In genomic region chr2:238235331-238235732, GRCh38 we compare ENCODE assay signal across 10 cellular contexts. TPM values are rescaled to one million over a fixed set of nuclear protein-coding genes. Genes with fewer than 3 reads are reported as not detected.
DNase-seq lines count a peak whose midpoint lies in the region; ATAC-seq and TF ChIP-seq lines count a peak whose summit lies in the region.
"Had no signal": no experiment of that assay in that cellular context is flagged by ENCODE, and none has a peak within 500 bp of the region (broad histone marks: within the 10 kb centered on the region; RNA-seq: fewer than 3 reads in every experiment).

No MANE protein-coding gene starts in this region.

- H3K27ac Mint-ChIP-seq in CD4-positive, alpha-beta T cell: no peak overlapping the region
- no peak overlapping the region for H3K27ac Mint-ChIP-seq in activated naive CD8-positive, alpha-beta T cell treated with anti-CD3 and anti-CD28 coated beads, Interleukin-2, amount 50 U/mL, for 24 hours
- no peak overlapping the region for H3K27ac Mint-ChIP-seq in mesothelial cell of epicardium

- H3K36me3 ChIP-seq in right atrium auricular region (no peaks in the 10 kb centered on the region), HAP-1 (replicated peaks) (peaks cover 4% of the 10 kb centered on the region)
- H3K36me3 ChIP-seq: SJCRH30 had no signal

- H3K4me1 ChIP-seq in right atrium auricular region: peaks cover 0 to 24% of the 10 kb centered on the region in 2 donors
- peaks cover 16% of the 10 kb centered on the region for H3K4me1 ChIP-seq in HAP-1
- H3K4me1 ChIP-seq: SJCRH30 had no signal

- no peaks in the 10 kb centered on the region for H3K9me3 Mint-ChIP-seq in CD4-positive, alpha-beta T cell
- no peaks in the 10 kb centered on the region for H3K9me3 Mint-ChIP-seq in activated naive CD8-positive, alpha-beta T cell treated with anti-CD3 and anti-CD28 coated beads, Interleukin-2, amount 50 U/mL, for 24 hours
- no peaks in the 10 kb centered on the region for H3K9me3 Mint-ChIP-seq in mesothelial cell of epicardium

- H3K4me3 ChIP-seq in HL-60 (replicated peaks; ENCODE audit: insufficient read depth, low read length) (no peak overlapping the region), right atrium auricular region (no peak overlapping the region), HAP-1 (no peak overlapping the region)
- H3K4me3 ChIP-seq: SJCRH30 had no signal

- intact Hi-C loops in CD4-positive, alpha-beta T cell (cut with DNase I, micrococcal nuclease): loop anchor here (2.0 to 10.0 kb wide), 2 partner anchors 53 to 271 kb away; partner anchors contain the start of genes PER2 (in 1 of the 2) and UBE2F (in 1 of the 2)

- H3K36me3 Mint-ChIP-seq in CD4-positive, alpha-beta T cell (ENCODE audit: low read depth): no peaks in the 10 kb centered on the region
- peaks cover 4% of the 10 kb centered on the region for H3K36me3 Mint-ChIP-seq in activated naive CD8-positive, alpha-beta T cell treated with anti-CD3 and anti-CD28 coated beads, Interleukin-2, amount 50 U/mL, for 24 hours (ENCODE audit: low read depth)
- no peaks in the 10 kb centered on the region for H3K36me3 Mint-ChIP-seq in mesothelial cell of epicardium

- CTCF ChIA-PET in CD4-positive, alpha-beta T cell (lab: Charles Lee): no interaction called here

- POLR2A ChIA-PET in CD4-positive, alpha-beta T cell (lab: Charles Lee): no interaction called here

- no peak overlapping the region for H3K27ac ChIP-seq in CD4-positive, alpha-beta T cell (ENCODE audit: low read depth, low read length)
- H3K27ac ChIP-seq in HL-60 (replicated peaks) (no peak overlapping the region), right atrium auricular region (no peak overlapping the region)
- H3K27ac ChIP-seq: SJCRH30 had no signal

- TF ChIP-seq CTCF in CD4-positive, alpha-beta T cell (IDR thresholded peaks at IDR 0.05): no peak
- TF ChIP-seq CTCF in HL-60 (IDR thresholded peaks at IDR 0.05; ENCODE audit: insufficient read depth, low read length): no peak
- no peak for TF ChIP-seq CTCF in mesothelial cell of epicardium (IDR thresholded peaks at IDR 0.05; ENCODE audit: unreplicated experiment)
- TF ChIP-seq CTCF in right atrium auricular region (IDR thresholded peaks at IDR 0.05): no peak

- peak overlapping the region; percentile 75 for H3K4me3 Mint-ChIP-seq in CD4-positive, alpha-beta T cell
- peak overlapping the region; percentile 31 for H3K4me3 Mint-ChIP-seq in activated naive CD8-positive, alpha-beta T cell treated with anti-CD3 and anti-CD28 coated beads, Interleukin-2, amount 50 U/mL, for 24 hours
- H3K4me3 Mint-ChIP-seq in mesothelial cell of epicardium: peak overlapping the region; percentile 59

- H3K27me3 ChIP-seq in CD4-positive, alpha-beta T cell (ENCODE audit: control insufficient read depth, insufficient read depth, low read length): peaks cover 13% of the 10 kb centered on the region
- H3K27me3 ChIP-seq in HL-60 (ENCODE audit: insufficient read depth, poor library complexity, severe bottlenecking) (no peaks in the 10 kb centered on the region), right atrium auricular region (peaks cover 0 to 6% of the 10 kb centered on the region in 2 donors), HAP-1 (ENCODE audit: low read depth) (no peaks in the 10 kb centered on the region)
- H3K27me3 ChIP-seq: SJCRH30 had no signal

- ATAC-seq in CD4-positive, alpha-beta T cell (ENCODE audit: poor library complexity): no peak
- no peak for ATAC-seq in activated naive CD8-positive, alpha-beta T cell treated with anti-CD3 and anti-CD28 coated beads, Interleukin-2, amount 50 U/mL, for 24 hours

- no peak for DNase-seq in CD4-positive, alpha-beta T cell
- DNase-seq in HL-60 (ENCODE audit: low read depth in 1 of 2, low spot score in 1 of 2): peak; percentile 30 to 37
- DNase-seq in activated naive CD8-positive, alpha-beta T cell treated with anti-CD3 and anti-CD28 coated beads, Interleukin-2, amount 50 U/mL, for 24 hours: no peak
- no peak for DNase-seq in mesothelial cell of epicardium (ENCODE audit: low spot score in 2 of 2, unreplicated experiment in 2 of 2)
- DNase-seq in cerebellar nuclear complex (lab: John Stamatoyannopoulos, UW): no peak
- DNase-seq in retina: no peak
- DNase-seq in right atrium auricular region (ENCODE audit: low spot score): no peak
- no peak for DNase-seq in HAP-1 (ENCODE audit: low spot score in 2 of 2)
- DNase-seq: SJCRH30; stimulated activated CD4-positive, alpha-beta T cell treated with anti-CD3 and anti-CD28 coated beads, Interleukin-2, amount 100 ng/mL, for 48 hours had no signal

- H3K4me1 Mint-ChIP-seq in CD4-positive, alpha-beta T cell (ENCODE audit: low read depth): peaks cover 20% of the 10 kb centered on the region
- peaks cover 33% of the 10 kb centered on the region for H3K4me1 Mint-ChIP-seq in activated naive CD8-positive, alpha-beta T cell treated with anti-CD3 and anti-CD28 coated beads, Interleukin-2, amount 50 U/mL, for 24 hours
- H3K4me1 Mint-ChIP-seq in mesothelial cell of epicardium: peaks cover 13% of the 10 kb centered on the region

- peaks cover 37% of the 10 kb centered on the region for H3K27me3 Mint-ChIP-seq in CD4-positive, alpha-beta T cell
- H3K27me3 Mint-ChIP-seq in activated naive CD8-positive, alpha-beta T cell treated with anti-CD3 and anti-CD28 coated beads, Interleukin-2, amount 50 U/mL, for 24 hours: peaks cover 38% of the 10 kb centered on the region
- peaks cover 47% of the 10 kb centered on the region for H3K27me3 Mint-ChIP-seq in mesothelial cell of epicardium (ENCODE audit: low read depth)

- no peaks in the 10 kb centered on the region for H3K9me3 ChIP-seq in CD4-positive, alpha-beta T cell (ENCODE audit: control insufficient read depth, low read length)
- H3K9me3 ChIP-seq in right atrium auricular region: no peaks in the 10 kb centered on the region
- no peaks in the 10 kb centered on the region; the same call in 1 of the 2 replicates for H3K9me3 ChIP-seq in HAP-1
- H3K9me3 ChIP-seq: SJCRH30 had no signal

- in situ Hi-C loops in HAP-1 (cut with MboI; ENCODE audit: low sequenced_read_pairs): no loop called here

RNA-seq across cellular contexts. Expression of gene HES6, which starts 4.5 kb away (rescaled TPM):
- total RNA-seq in CD4-positive, alpha-beta T cell: 1 to 10 TPM; 1.5 to 1.9 TPM
- total RNA-seq in mesothelial cell of epicardium: 4.2 to 5.1 TPM (median 4.3 TPM) in 3 replicates
- total RNA-seq in right atrium auricular region: 1 to 10 TPM; 2.5 to 4.8 TPM

RNA-seq across cellular contexts. Expression of gene ILKAP, which starts 31.8 kb away (rescaled TPM):
- 100 to 1,000 TPM; 133 to 143 TPM for total RNA-seq in CD4-positive, alpha-beta T cell
- total RNA-seq in mesothelial cell of epicardium: 48.6 to 54.0 TPM (median 50.8 TPM) in 3 replicates
- total RNA-seq in right atrium auricular region: 10 to 100 TPM; 15.9 to 17.6 TPM

RNA-seq across cellular contexts. Expression of gene PER2, which starts 53.1 kb away (rescaled TPM):
- 10 to 100 TPM; 33.8 to 38.2 TPM for total RNA-seq in CD4-positive, alpha-beta T cell
- total RNA-seq in mesothelial cell of epicardium (11.4 to 12.7 TPM (median 11.7 TPM) in 3 replicates), right atrium auricular region (1 to 10 TPM; 5.2 to 9.4 TPM)

Comparison
In these comparisons a context has a peak if more than half of its experiments do, and no peak if none do; other contexts are left out.
1. DNase-seq: peak in HL-60 (2 of 2); none in CD4-positive, alpha-beta T cell (0 of 10), activated naive CD8-positive, alpha-beta T cell treated with anti-CD3 and anti-CD28 coated beads, Interleukin-2, amount 50 U/mL, for 24 hours (single experiment), mesothelial cell of epicardium (0 of 2), cerebellar nuclear complex (0 of 2), retina (single experiment), right atrium auricular region (single experiment) and HAP-1 (0 of 2).
2. Peak in every context shown above with its lines, with median percentiles within 50 percentile points of each other: H3K4me3 Mint-ChIP-seq.